12 cellular contexts compared by ENCODE assay signal in genomic region chr17:1511756-1512321, GRCh38. TPM values are rescaled to one million over a fixed set of nuclear protein-coding genes. Genes with fewer than 3 reads are reported as not detected.
A peak's percentile ranks its signal among the peaks of the same experiment; 100 is the strongest.
DNase-seq lines count a peak whose midpoint lies in the region; ATAC-seq, FAIRE-seq and TF ChIP-seq lines count a peak whose summit lies in the region.
"Had no signal": no experiment of that assay in that cellular context is flagged by ENCODE, and none has a peak within 500 bp of the region (broad histone marks: within the 10 kb centered on the region; RNA-seq: fewer than 3 reads in every experiment).

No MANE protein-coding gene starts in this region.

- peaks cover 39% of the 10 kb centered on the region for H3K4me1 Mint-ChIP-seq in brain

- H3K27me3 Mint-ChIP-seq in brain: peaks cover 4% of the 10 kb centered on the region

- ATAC-seq in sciatic nerve (peak; percentile 27), GM18861 (IDR thresholded peaks at IDR 0.05; ENCODE audit: unreplicated experiment) (no peak), GM18498 (IDR thresholded peaks at IDR 0.05; ENCODE audit: unreplicated experiment) (no peak)

- H3K9me3 ChIP-seq in left ventricle myocardium inferior (replicated peaks): no peaks in the 10 kb centered on the region

- peak overlapping the region; percentile 96 for H3K27ac ChIP-seq in left ventricle myocardium inferior (replicated peaks)
- H3K27ac ChIP-seq: C4-2B had no signal

- intact Hi-C loops in left ventricle myocardium inferior (cut with micrococcal nuclease): loop anchor here (10.0 kb wide), 1 partner anchor 57 kb away; the partner anchor contains the start of gene CRK
- intact Hi-C loops in sciatic nerve (cut with DNase I): loop anchor here (10.0 kb wide), 1 partner anchor 237 kb away; the partner anchor contains the start of genes BHLHA9 and TRARG1

- H3K36me3 ChIP-seq in left ventricle myocardium inferior: peaks cover 33% of the 10 kb centered on the region

- H3K4me3 Mint-ChIP-seq in brain: peak overlapping the region in 4 of 5 experiments; percentile 19 to 65 (median 36)

- H3K27ac Mint-ChIP-seq in brain: peak overlapping the region; percentile 49 to 95 (median 91)

- H3K27me3 ChIP-seq in left ventricle myocardium inferior (ENCODE audit: low read depth): no peaks in the 10 kb centered on the region

- peak overlapping the region; percentile 24 for H3K4me3 ChIP-seq in left ventricle myocardium inferior

- peak; percentile 57 for DNase-seq in DMS79 treated with DMSO at 0.1 percent for 48 hours (lab: John Stamatoyannopoulos, UW)
- no peak for DNase-seq in left ventricle myocardium inferior
- DNase-seq in sciatic nerve (ENCODE audit: low spot score): no peak
- DNase-seq in frontal cortex (ENCODE audit: low spot score in 2 of 2): no peak
- no peak for DNase-seq in NCI-H526 treated with DMSO at 0.1 percent for 48 hours (lab: John Stamatoyannopoulos, UW)
- DNase-seq: activated T-cell treated with anti-CD3 and anti-CD28 coated beads, Interleukin-2, amount 50 U/mL, for 48 hours; erythroblast; NCI-H1930 had no signal

- H3K36me3 Mint-ChIP-seq in brain: peaks cover 21% of the 10 kb centered on the region

- peaks cover 95% of the 10 kb centered on the region for H3K4me1 ChIP-seq in left ventricle myocardium inferior

- H3K9me3 Mint-ChIP-seq in brain: no peaks in the 10 kb centered on the region

- no peak for TF ChIP-seq CTCF in brain (conservative IDR thresholded peaks at IDR 0.05)
- TF ChIP-seq CTCF in left ventricle myocardium inferior (IDR thresholded peaks at IDR 0.05; ENCODE audit: borderline replicate concordance): no peak

- no peak for FAIRE-seq in frontal cortex (lab: Jason Lieb, UNC)

RNA-seq across cellular contexts. Expression of gene INPP5K, which starts 4.6 kb away (rescaled TPM):
- 50.0 TPM for polyA plus RNA-seq in brain (ENCODE audit: insufficient read depth, low read depth, low replicate concordance)
- total RNA-seq in left ventricle myocardium inferior: 35.2 TPM
- total RNA-seq in sciatic nerve: 46.5 TPM
- 28.5 TPM for total RNA-seq in frontal cortex

RNA-seq across cellular contexts. Expression of gene MYO1C, which starts 19.4 kb away (rescaled TPM):
- polyA plus RNA-seq in brain (ENCODE audit: insufficient read depth, low read depth, low replicate concordance): 12.8 TPM
- 150 TPM for total RNA-seq in left ventricle myocardium inferior
- 326 TPM for total RNA-seq in sciatic nerve
- total RNA-seq in frontal cortex: 9.0 TPM

RNA-seq across cellular contexts. Expression of gene PITPNA, which starts 50.8 kb away (rescaled TPM):
- polyA plus RNA-seq in brain (ENCODE audit: insufficient read depth, low read depth, low replicate concordance): 61.6 TPM
- total RNA-seq in left ventricle myocardium inferior (49.1 TPM), sciatic nerve (83.6 TPM), frontal cortex (18.8 TPM)

RNA-seq across cellular contexts. Expression of gene CRK, which starts 55.8 kb away (rescaled TPM):
- 32.2 TPM for polyA plus RNA-seq in brain (ENCODE audit: insufficient read depth, low read depth, low replicate concordance)
- total RNA-seq in left ventricle myocardium inferior: 37.5 TPM
- total RNA-seq in sciatic nerve: 59.6 TPM
- total RNA-seq in frontal cortex: 164 TPM

Comparison
In these comparisons a context has a peak if more than half of its experiments do, and no peak if none do; other contexts are left out.
1. RNA of gene MYO1C, which starts 19.4 kb away (total RNA-seq): 326 TPM in sciatic nerve (single experiment) and 150 TPM in left ventricle myocardium inferior (single experiment); 9.0 TPM in frontal cortex (single experiment); every median in the first group is over 10 times any median in the second.